Comparison of ENCODE assay signal across 18 cellular contexts in the genomic region with DNA sequence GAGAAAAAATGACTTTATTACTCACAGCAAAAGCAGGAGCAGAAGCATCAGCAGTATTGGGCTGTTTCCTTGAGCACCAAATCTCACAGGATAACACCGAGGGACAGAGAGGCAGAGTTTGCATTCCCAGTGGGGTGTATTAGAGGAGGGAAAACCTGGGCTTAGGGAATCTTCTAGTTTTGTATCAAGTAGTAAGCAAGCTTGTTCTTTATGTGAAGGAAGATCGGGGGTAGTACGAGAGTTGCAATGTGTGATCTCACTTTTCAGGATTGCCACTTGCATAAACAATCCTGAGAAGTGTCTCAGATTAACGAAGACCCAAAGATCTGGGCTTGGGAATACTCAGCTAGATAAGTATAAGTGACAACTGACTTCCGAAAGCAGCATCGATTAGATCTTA.
DNase-seq lines count a peak whose midpoint lies in the region; ATAC-seq, FAIRE-seq and TF ChIP-seq lines count a peak whose summit lies in the region.
"Had no signal": no experiment of that assay in that cellular context is flagged by ENCODE, and none has a peak within 500 bp of the region (broad histone marks: within the 10 kb centered on the region; RNA-seq: fewer than 3 reads in every experiment).

No MANE protein-coding gene starts in this region.

- H2AK5ac ChIP-seq in H1 (ENCODE audit: low read depth, low read length), result no peak overlapping the region
- no peak overlapping the region for H2AK5ac ChIP-seq in mesenchymal stem cell (ENCODE audit: low read length, severe bottlenecking)

- POLR2A ChIA-PET in H1 (lab: Charles Lee; ENCODE audit: partially characterized antibody), result no interaction called here

- no peaks in the 10 kb centered on the region for H3K23me2 ChIP-seq in H1 (ENCODE audit: low read depth, low read length)

- no peak for TF ChIP-seq RAD21 in H1 (IDR thresholded peaks at IDR 0.05 in 1 of 2, conservative IDR thresholded peaks at IDR 0.05 in 1 of 2; ENCODE audit: low read depth in 2 of 2, low read length in 2 of 2)

- peaks cover 8% of the 10 kb centered on the region for H3K4me1 Mint-ChIP-seq in progenitor cell of endocrine pancreas (ENCODE audit: low read depth)

- no peak overlapping the region for H3K56ac ChIP-seq in H1 (replicated peaks; ENCODE audit: insufficient read length, low read depth, low read length)

- H2BK120ac ChIP-seq in H1 (replicated peaks; ENCODE audit: low read depth, low read length), result peak overlapping the region; percentile 60
- no peak overlapping the region for H2BK120ac ChIP-seq in mesenchymal stem cell (ENCODE audit: low read depth, low read length)

- no peak overlapping the region for H3K23ac ChIP-seq in H1 (ENCODE audit: insufficient read length)
- H3K23ac ChIP-seq in mesenchymal stem cell (ENCODE audit: low read length in 2 of 2), result no peak overlapping the region

- ATAC-seq in GM21576 (IDR thresholded peaks at IDR 0.05; ENCODE audit: unreplicated experiment), result no peak
- no peak for ATAC-seq in HG03457 (IDR thresholded peaks at IDR 0.05; ENCODE audit: unreplicated experiment)
- ATAC-seq: A549, PC-3 had no signal

- H3K4me3 ChIP-seq in H1 (ENCODE audit: extremely low read depth in 1 of 4, insufficient read depth in 2 of 4, low read depth in 3 of 4, low read length in 4 of 4) (peak overlapping the region in 1 of 4 experiments; percentile 23; a peak in 1 of 8 replicates), mesenchymal stem cell (ENCODE audit: insufficient read depth in 1 of 2, low read depth in 1 of 2, low read length in 2 of 2) (no peak overlapping the region)
- H3K4me3 ChIP-seq: A549, SK-N-MC had no signal

- H3K14ac ChIP-seq in H1 (ENCODE audit: insufficient read length) (no peak overlapping the region), mesenchymal stem cell (ENCODE audit: low read length in 2 of 2) (no peak overlapping the region)

- H2BK20ac ChIP-seq in H1 (ENCODE audit: low read length), result no peak overlapping the region

- H2BK15ac ChIP-seq in H1 (ENCODE audit: low read length) (no peak overlapping the region), mesenchymal stem cell (ENCODE audit: low read depth, poor library complexity, severe bottlenecking) (no peak overlapping the region)

- H4K5ac ChIP-seq in H1 (ENCODE audit: insufficient read length, low read depth, low read length), result no peak overlapping the region

- H3K9ac ChIP-seq in H1 (replicated peaks in 1 of 4; ENCODE audit: extremely low read depth in 1 of 4, low read depth in 3 of 4, low read length in 3 of 4) (no peak overlapping the region), mesenchymal stem cell (ENCODE audit: low read length) (no peak overlapping the region)

- H3K27me3 ChIP-seq in H1 (replicated peaks in 1 of 4; ENCODE audit: control insufficient read depth in 3 of 4, extremely low read depth in 1 of 4, insufficient read depth in 3 of 4, low read length in 3 of 4) (no peaks in the 10 kb centered on the region), mesenchymal stem cell (ENCODE audit: control insufficient read depth in 1 of 2, insufficient read depth in 1 of 2, low read length in 2 of 2) (no peaks in the 10 kb centered on the region)

- H3K79me2 ChIP-seq in H1 (ENCODE audit: control insufficient read depth in 1 of 2, insufficient read depth in 2 of 2, low read length in 2 of 2), result no peaks in the 10 kb centered on the region

- H3K4ac ChIP-seq in H1 (replicated peaks; ENCODE audit: insufficient read length, low read depth, low read length), result no peak overlapping the region
- H3K4ac ChIP-seq in mesenchymal stem cell (ENCODE audit: low read depth in 1 of 2, low read length in 2 of 2), result no peak overlapping the region

- peak; percentile 21 for DNase-seq in ELF-1 (ENCODE audit: low read depth, low spot score)
- DNase-seq in HCEC 1CT, result peak; percentile 35
- DNase-seq in H1 (ENCODE audit: low read depth in 1 of 2, low spot score in 2 of 2), result no peak
- peak; percentile 55 for DNase-seq in mesenchymal stem cell
- no peak for DNase-seq in progenitor cell of endocrine pancreas (ENCODE audit: low spot score, unreplicated experiment)
- DNase-seq in NCI-H1694 treated with DMSO at 0.1 percent for 48 hours (lab: John Stamatoyannopoulos, UW), result no peak
- DNase-seq: DMS153, NCI-H1436 treated with DMSO at 0.1 percent for 48 hours, NCI-H2081 treated with DMSO at 0.1 percent for 48 hours, NCI-H524, PC-3 had no signal

- no peak for TF ChIP-seq POLR2A in H1 (IDR thresholded peaks at IDR 0.05; ENCODE audit: control extremely low read depth in 1 of 2, low read depth in 2 of 2, low read length in 2 of 2)

- H3K79me1 ChIP-seq in H1 (ENCODE audit: low read depth, low read length) (no peaks in the 10 kb centered on the region), mesenchymal stem cell (replicated peaks; ENCODE audit: low read length, poor library complexity, severe bottlenecking) (no peaks in the 10 kb centered on the region)

- H3K9me3 ChIP-seq in H1 (ENCODE audit: insufficient read depth in 2 of 2, low read depth in 1 of 2, low read length in 1 of 2) (peaks cover 0 to 4% of the 10 kb centered on the region in 2 experiments; a peak in 2 of 4 replicates), mesenchymal stem cell (ENCODE audit: control insufficient read depth, low read length) (no peaks in the 10 kb centered on the region)
- H3K9me3 ChIP-seq: A549 had no signal

- FAIRE-seq in H1 (lab: Jason Lieb, UNC), result peak; percentile 78
- FAIRE-seq: A549, GM12891, GM19239 had no signal

- H3K27ac ChIP-seq in H1 (ENCODE audit: low read depth, low read length) (no peak overlapping the region), mesenchymal stem cell (ENCODE audit: low read length, poor library complexity, severe bottlenecking) (no peak overlapping the region)
- H3K27ac ChIP-seq: A549, C4-2B, SK-N-MC had no signal

- WGBS in H1 (ENCODE audit: extremely low coverage in 1 of 2, insufficient coverage in 1 of 2, insufficient read length in 1 of 2, insufficient replicate concordance in 2 of 2, low coverage in 1 of 2, low lambda C conversion rate in 2 of 2, missing lambda C conversion rate in 1 of 2), 2 experiments, result 51% methylated on average over 6 of the region's 6 CpGs; no CpG with 5 or more reads in 1 of the 2 experiments
- WGBS in mesenchymal stem cell, result 20% methylated on average over 6 of the region's 6 CpGs

- no peaks in the 10 kb centered on the region for H3K36me3 ChIP-seq in H1 (ENCODE audit: control insufficient read depth in 2 of 4, insufficient read depth in 4 of 4, low read length in 3 of 4)
- H3K36me3 ChIP-seq in mesenchymal stem cell (ENCODE audit: control insufficient read depth in 1 of 2, insufficient read depth in 2 of 2, low read depth in 1 of 2, low read length in 2 of 2), result no peaks in the 10 kb centered on the region

- H3K4me2 ChIP-seq in H1 (ENCODE audit: insufficient read depth in 1 of 2, low read depth in 2 of 2, low read length in 2 of 2) (peak overlapping the region; percentile 28 to 30), mesenchymal stem cell (ENCODE audit: low read length, poor library complexity, severe bottlenecking) (no peak overlapping the region)
- H3K4me2 ChIP-seq: A549 had no signal

- H4K91ac ChIP-seq in H1 (replicated peaks; ENCODE audit: insufficient read length, low read length) (no peak overlapping the region), mesenchymal stem cell (ENCODE audit: low read length) (no peak overlapping the region)

- H3K4me1 ChIP-seq in H1 (replicated peaks in 1 of 4; ENCODE audit: control insufficient read depth in 3 of 4, insufficient read depth in 4 of 4, low read length in 3 of 4) (peaks cover 0 to 12% (median 10%) of the 10 kb centered on the region in 4 experiments; a peak in 5 of 7 replicates), mesenchymal stem cell (ENCODE audit: control insufficient read depth, insufficient read depth, low read depth, low read length) (peaks cover 2% of the 10 kb centered on the region)
- H3K4me1 ChIP-seq: A549 had no signal

- 0 out of 2 replicates have a peak overlapping the region, but pooled peaks have one; percentile 6 for H2AFZ ChIP-seq in H1 (ENCODE audit: low read length)
- no peak overlapping the region for H2AFZ ChIP-seq in mesenchymal stem cell (ENCODE audit: low read depth, low read length)

- CTCF ChIA-PET in H1 (lab: Charles Lee; ENCODE audit: partially characterized antibody), result interaction anchor here (0.6 kb wide), 1 partner anchor 437 kb away, joined by 3 read pairs; no protein-coding TSS in a partner anchor

- H3K9me3 Mint-ChIP-seq in progenitor cell of endocrine pancreas (ENCODE audit: low read depth), result no peaks in the 10 kb centered on the region

- H2BK12ac ChIP-seq in H1 (ENCODE audit: low read depth, low read length) (no peak overlapping the region), mesenchymal stem cell (ENCODE audit: low read length in 2 of 2) (no peak overlapping the region)

- H3K18ac ChIP-seq in H1 (ENCODE audit: extremely low read depth, low read length) (no peak overlapping the region), mesenchymal stem cell (ENCODE audit: low read depth in 1 of 2, low read length in 2 of 2) (no peak overlapping the region)

- no peak overlapping the region for H3K27ac Mint-ChIP-seq in progenitor cell of endocrine pancreas

- H4K8ac ChIP-seq in H1 (ENCODE audit: extremely low read depth, insufficient read depth, low read length) (no peak overlapping the region), mesenchymal stem cell (ENCODE audit: low read length) (no peak overlapping the region)

- H2BK5ac ChIP-seq in H1 (ENCODE audit: low read depth, low read length) (no peak overlapping the region), mesenchymal stem cell (ENCODE audit: low read depth, low read length, poor library complexity, severe bottlenecking) (no peak overlapping the region)

- no peaks in the 10 kb centered on the region for H4K20me1 ChIP-seq in H1 (replicated peaks in 1 of 2; ENCODE audit: control insufficient read depth in 1 of 2, insufficient read depth in 2 of 2, low read length in 2 of 2)

- H3K27me3 Mint-ChIP-seq in progenitor cell of endocrine pancreas, result peaks cover 3% of the 10 kb centered on the region

- no peak overlapping the region for H3K4me3 Mint-ChIP-seq in progenitor cell of endocrine pancreas (ENCODE audit: low read depth)

- no peak for TF ChIP-seq EP300 in H1 (IDR thresholded peaks at IDR 0.05; ENCODE audit: borderline replicate concordance in 1 of 2, low read depth in 2 of 2, low read length in 2 of 2)

- H3K36me3 Mint-ChIP-seq in progenitor cell of endocrine pancreas (ENCODE audit: insufficient read depth), result no peaks in the 10 kb centered on the region

- TF ChIP-seq CTCF in H1 (IDR thresholded peaks at IDR 0.05; ENCODE audit: control extremely low read depth in 1 of 3, insufficient read depth in 1 of 3, low read depth in 1 of 3, low read length in 3 of 3) (no peak), progenitor cell of endocrine pancreas (IDR thresholded peaks at IDR 0.05; ENCODE audit: unreplicated experiment) (no peak)

TF ChIP-seq in H1, 55 proteins besides CTCF, POLR2A, EP300 and RAD21 (continues in another document):
- TF ChIP-seq SAP30 (IDR thresholded peaks at IDR 0.05; ENCODE audit: insufficient read depth, insufficient replicate concordance, low read length) (no peak), FOSL1 (IDR thresholded peaks at IDR 0.05; ENCODE audit: insufficient read depth, low read depth, low read length) (no peak), KDM1A (IDR thresholded peaks at IDR 0.05; ENCODE audit: borderline replicate concordance, low read length) (no peak)

Comparison
In these comparisons a context has a peak if more than half of its experiments do, and no peak if none do; other contexts are left out.
1. DNase-seq: peak in ELF-1 (single experiment), HCEC 1CT (single experiment) and mesenchymal stem cell (single experiment); none in H1 (0 of 2), progenitor cell of endocrine pancreas (single experiment) and NCI-H1694 treated with DMSO at 0.1 percent for 48 hours (single experiment).